Comparison of ENCODE assay signal across 36 cellular contexts in genomic region chr5:97737608-97738007, GRCh38.
"Had no signal": no experiment of that assay in that cellular context is flagged by ENCODE, and none has a peak within 500 bp of the region (broad histone marks: within the 10 kb centered on the region; RNA-seq: fewer than 3 reads in every experiment).

No MANE protein-coding gene starts in this region.

- H3K9me3 ChIP-seq: MG63 had no signal

- H3K36me3 ChIP-seq: MG63 had no signal

- DNase-seq: Karpas-422, Kasumi-1, MG63, MM.1S, MV-4-11, NCI-H1048, NCI-H1092, NCI-H1092 treated with DMSO at 0.1 percent for 48 hours, NCI-H1105, NCI-H1105 treated with DMSO at 0.1 percent for 48 hours, NCI-H1417, NCI-H1417 treated with DMSO at 0.1 percent for 48 hours, NCI-H1436, NCI-H1436 treated with DMSO at 0.1 percent for 48 hours, NCI-H146, NCI-H1694, NCI-H1694 treated with DMSO at 0.1 percent for 48 hours, NCI-H187, NCI-H187 treated with DMSO at 0.1 percent for 48 hours, NCI-H1930, NCI-H2029, NCI-H2029 treated with DMSO at 0.1 percent for 48 hours, NCI-H2081, NCI-H2081 treated with DMSO at 0.1 percent for 48 hours, NCI-H2107, NCI-H2171, NCI-H2171 treated with DMSO at 0.1 percent for 48 hours, NCI-H2227 treated with DMSO at 0.1 percent for 48 hours, NCI-H226, NCI-H345, NCI-H446, NCI-H446 treated with DMSO at 0.1 percent for 48 hours, NCI-H510A, NCI-H510A treated with DMSO at 0.1 percent for 48 hours, NCI-H524, NCI-H524 treated with DMSO at 0.1 percent for 48 hours had no signal

- H3K4me3 ChIP-seq: MG63 had no signal
